In the genomic region with DNA sequence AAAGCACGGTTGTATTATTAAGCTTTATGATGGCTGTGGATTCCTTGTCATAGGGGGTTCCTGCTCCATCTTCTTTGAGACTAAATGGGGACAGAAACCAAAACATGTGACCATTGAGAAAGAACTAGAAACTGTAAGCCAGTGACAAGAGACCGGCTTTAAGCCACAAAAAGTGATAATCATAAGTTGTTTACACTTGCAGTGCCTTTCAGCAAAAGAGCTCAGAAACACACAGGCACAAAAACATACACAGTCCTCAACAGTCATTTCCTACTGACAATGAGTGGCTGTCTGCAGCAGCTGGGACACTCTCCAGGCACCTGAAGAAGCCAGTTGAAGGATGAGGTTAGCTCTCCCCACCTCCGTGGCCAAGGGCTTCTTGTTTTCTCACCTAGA, we compare ENCODE assay signal across 10 cellular contexts. TPM values are rescaled to one million over a fixed set of nuclear protein-coding genes. Genes with fewer than 3 reads are reported as not detected.
DNase-seq lines count a peak whose midpoint lies in the region; ATAC-seq and TF ChIP-seq lines count a peak whose summit lies in the region.
"Had no signal": no experiment of that assay in that cellular context is flagged by ENCODE, and none has a peak within 500 bp of the region (broad histone marks: within the 10 kb centered on the region; RNA-seq: fewer than 3 reads in every experiment).

No MANE protein-coding gene starts in this region.

- no peak for DNase-seq in activated naive CD8-positive, alpha-beta T cell treated with anti-CD3 and anti-CD28 coated beads, Interleukin-2, amount 10 ng/mL, durations not matched to agents 7 days and 5 days
- DNase-seq in activated naive CD8-positive, alpha-beta T cell treated with anti-CD3 and anti-CD28 coated beads, Interleukin-2, amount 50 U/mL, for 24 hours, result no peak
- DNase-seq in NCI-H2029 (lab: John Stamatoyannopoulos, UW), result peak; percentile 51
- no peak for DNase-seq in stimulated activated effector memory CD8-positive, alpha-beta T cell treated with anti-CD3 and anti-CD28 coated beads, Interleukin-12 subunit alpha, Interleukin-12 subunit beta, amount 100 ng/mL, for 72 hours (ENCODE audit: low spot score in 2 of 2)
- DNase-seq in BE2C, result no peak
- no peak for DNase-seq in NCI-H748 (lab: John Stamatoyannopoulos, UW; ENCODE audit: unreplicated experiment)
- no peak for DNase-seq in middle frontal gyrus (ENCODE audit: extremely low spot score, low spot score)

- POLR2A ChIA-PET in activated naive CD8-positive, alpha-beta T cell treated with anti-CD3 and anti-CD28 coated beads, Interleukin-2, amount 10 ng/mL, durations not matched to agents 7 days and 5 days (lab: Charles Lee), result interaction anchor here (0.8 to 1.6 kb wide), 5 partner anchors 9 to 291 kb away, joined by 3 to 7 read pairs (median 5); a partner anchor contains a TSS

- no peaks in the 10 kb centered on the region for H3K36me3 Mint-ChIP-seq in activated naive CD8-positive, alpha-beta T cell treated with anti-CD3 and anti-CD28 coated beads, Interleukin-2, amount 10 ng/mL, durations not matched to agents 7 days and 5 days
- H3K36me3 Mint-ChIP-seq in activated naive CD8-positive, alpha-beta T cell treated with anti-CD3 and anti-CD28 coated beads, Interleukin-2, amount 50 U/mL, for 24 hours (ENCODE audit: low read depth), result no peaks in the 10 kb centered on the region
- no peaks in the 10 kb centered on the region for H3K36me3 Mint-ChIP-seq in stimulated activated effector memory CD8-positive, alpha-beta T cell treated with anti-CD3 and anti-CD28 coated beads, Interleukin-12 subunit alpha, Interleukin-12 subunit beta, amount 100 ng/mL, for 72 hours

- peak overlapping the region; percentile 23 for H3K27ac Mint-ChIP-seq in activated naive CD8-positive, alpha-beta T cell treated with anti-CD3 and anti-CD28 coated beads, Interleukin-2, amount 10 ng/mL, durations not matched to agents 7 days and 5 days
- no peak overlapping the region for H3K27ac Mint-ChIP-seq in activated naive CD8-positive, alpha-beta T cell treated with anti-CD3 and anti-CD28 coated beads, Interleukin-2, amount 50 U/mL, for 24 hours
- no peak overlapping the region for H3K27ac Mint-ChIP-seq in stimulated activated effector memory CD8-positive, alpha-beta T cell treated with anti-CD3 and anti-CD28 coated beads, Interleukin-12 subunit alpha, Interleukin-12 subunit beta, amount 100 ng/mL, for 72 hours

- no peak for TF ChIP-seq CTCF in BE2C (IDR thresholded peaks at IDR 0.05; ENCODE audit: low read depth, low read length)

- H3K4me1 Mint-ChIP-seq in activated naive CD8-positive, alpha-beta T cell treated with anti-CD3 and anti-CD28 coated beads, Interleukin-2, amount 10 ng/mL, durations not matched to agents 7 days and 5 days, result peaks cover 34% of the 10 kb centered on the region
- peaks cover 22% of the 10 kb centered on the region for H3K4me1 Mint-ChIP-seq in activated naive CD8-positive, alpha-beta T cell treated with anti-CD3 and anti-CD28 coated beads, Interleukin-2, amount 50 U/mL, for 24 hours
- peaks cover 23% of the 10 kb centered on the region for H3K4me1 Mint-ChIP-seq in stimulated activated effector memory CD8-positive, alpha-beta T cell treated with anti-CD3 and anti-CD28 coated beads, Interleukin-12 subunit alpha, Interleukin-12 subunit beta, amount 100 ng/mL, for 72 hours

- peaks cover 12% of the 10 kb centered on the region for H3K27me3 Mint-ChIP-seq in activated naive CD8-positive, alpha-beta T cell treated with anti-CD3 and anti-CD28 coated beads, Interleukin-2, amount 10 ng/mL, durations not matched to agents 7 days and 5 days
- H3K27me3 Mint-ChIP-seq in activated naive CD8-positive, alpha-beta T cell treated with anti-CD3 and anti-CD28 coated beads, Interleukin-2, amount 50 U/mL, for 24 hours, result no peaks in the 10 kb centered on the region
- H3K27me3 Mint-ChIP-seq: central memory CD8-positive, alpha-beta T cell had no signal

- H3K4me3 ChIP-seq in BE2C (ENCODE audit: low read depth, low read length), result no peak overlapping the region

- H3K9me3 ChIP-seq in BE2C, result no peaks in the 10 kb centered on the region

- H3K9me3 Mint-ChIP-seq in activated naive CD8-positive, alpha-beta T cell treated with anti-CD3 and anti-CD28 coated beads, Interleukin-2, amount 10 ng/mL, durations not matched to agents 7 days and 5 days, result no peaks in the 10 kb centered on the region
- H3K9me3 Mint-ChIP-seq in activated naive CD8-positive, alpha-beta T cell treated with anti-CD3 and anti-CD28 coated beads, Interleukin-2, amount 50 U/mL, for 24 hours, result no peaks in the 10 kb centered on the region
- H3K9me3 Mint-ChIP-seq in stimulated activated effector memory CD8-positive, alpha-beta T cell treated with anti-CD3 and anti-CD28 coated beads, Interleukin-12 subunit alpha, Interleukin-12 subunit beta, amount 100 ng/mL, for 72 hours, result no peaks in the 10 kb centered on the region
- H3K9me3 Mint-ChIP-seq: central memory CD8-positive, alpha-beta T cell had no signal

- no peaks in the 10 kb centered on the region for H3K36me3 ChIP-seq in BE2C

- peaks cover 4% of the 10 kb centered on the region for H3K4me1 ChIP-seq in BE2C

- H3K4me3 Mint-ChIP-seq in activated naive CD8-positive, alpha-beta T cell treated with anti-CD3 and anti-CD28 coated beads, Interleukin-2, amount 10 ng/mL, durations not matched to agents 7 days and 5 days, result peak overlapping the region; percentile 42
- no peak overlapping the region for H3K4me3 Mint-ChIP-seq in activated naive CD8-positive, alpha-beta T cell treated with anti-CD3 and anti-CD28 coated beads, Interleukin-2, amount 50 U/mL, for 24 hours
- no peak overlapping the region for H3K4me3 Mint-ChIP-seq in stimulated activated effector memory CD8-positive, alpha-beta T cell treated with anti-CD3 and anti-CD28 coated beads, Interleukin-12 subunit alpha, Interleukin-12 subunit beta, amount 100 ng/mL, for 72 hours
- H3K4me3 Mint-ChIP-seq: central memory CD8-positive, alpha-beta T cell had no signal

- ATAC-seq in activated naive CD8-positive, alpha-beta T cell treated with anti-CD3 and anti-CD28 coated beads, Interleukin-2, amount 10 ng/mL, durations not matched to agents 7 days and 5 days (ENCODE audit: low read depth), result peak; percentile 38
- ATAC-seq in activated naive CD8-positive, alpha-beta T cell treated with anti-CD3 and anti-CD28 coated beads, Interleukin-2, amount 50 U/mL, for 24 hours, result no peak
- ATAC-seq in HG02588 (IDR thresholded peaks at IDR 0.05; ENCODE audit: unreplicated experiment), result peak; percentile 44
- ATAC-seq in stimulated activated effector memory CD8-positive, alpha-beta T cell treated with anti-CD3 and anti-CD28 coated beads, Interleukin-12 subunit alpha, Interleukin-12 subunit beta, amount 100 ng/mL, for 72 hours, result peak; percentile 44

- no peaks in the 10 kb centered on the region for H3K27me3 ChIP-seq in BE2C

RNA-seq across cellular contexts. Expression of a gene that starts 20.0 kb away (rescaled TPM):
- 10 to 100 TPM; 26.5 to 27.9 TPM for total RNA-seq in activated naive CD8-positive, alpha-beta T cell treated with anti-CD3 and anti-CD28 coated beads, Interleukin-2, amount 10 ng/mL, durations not matched to agents 7 days and 5 days
- 17.8 TPM for polyA plus RNA-seq in BE2C (2012; ENCODE audit: insufficient read depth, insufficient read length, low read depth)

RNA-seq across cellular contexts. Expression of a gene that starts 39.6 kb away (rescaled TPM):
- total RNA-seq in activated naive CD8-positive, alpha-beta T cell treated with anti-CD3 and anti-CD28 coated beads, Interleukin-2, amount 10 ng/mL, durations not matched to agents 7 days and 5 days, result 10 to 100 TPM in 1 of 2 experiments, 1 to 10 TPM in 1; 9.3 to 10.9 TPM
- polyA plus RNA-seq in BE2C (2012; ENCODE audit: insufficient read depth, insufficient read length, low read depth), result 4.6 TPM

RNA-seq across cellular contexts. Expression of a gene that starts 57.4 kb away (rescaled TPM):
- under 1 TPM; 0.74 to 0.75 TPM for total RNA-seq in activated naive CD8-positive, alpha-beta T cell treated with anti-CD3 and anti-CD28 coated beads, Interleukin-2, amount 10 ng/mL, durations not matched to agents 7 days and 5 days
- polyA plus RNA-seq in BE2C (2012; ENCODE audit: insufficient read depth, insufficient read length, low read depth), result not detected
- total RNA-seq: HT1080 had no signal
